ENCODE assay signal across 9 cellular contexts in the genomic region with DNA sequence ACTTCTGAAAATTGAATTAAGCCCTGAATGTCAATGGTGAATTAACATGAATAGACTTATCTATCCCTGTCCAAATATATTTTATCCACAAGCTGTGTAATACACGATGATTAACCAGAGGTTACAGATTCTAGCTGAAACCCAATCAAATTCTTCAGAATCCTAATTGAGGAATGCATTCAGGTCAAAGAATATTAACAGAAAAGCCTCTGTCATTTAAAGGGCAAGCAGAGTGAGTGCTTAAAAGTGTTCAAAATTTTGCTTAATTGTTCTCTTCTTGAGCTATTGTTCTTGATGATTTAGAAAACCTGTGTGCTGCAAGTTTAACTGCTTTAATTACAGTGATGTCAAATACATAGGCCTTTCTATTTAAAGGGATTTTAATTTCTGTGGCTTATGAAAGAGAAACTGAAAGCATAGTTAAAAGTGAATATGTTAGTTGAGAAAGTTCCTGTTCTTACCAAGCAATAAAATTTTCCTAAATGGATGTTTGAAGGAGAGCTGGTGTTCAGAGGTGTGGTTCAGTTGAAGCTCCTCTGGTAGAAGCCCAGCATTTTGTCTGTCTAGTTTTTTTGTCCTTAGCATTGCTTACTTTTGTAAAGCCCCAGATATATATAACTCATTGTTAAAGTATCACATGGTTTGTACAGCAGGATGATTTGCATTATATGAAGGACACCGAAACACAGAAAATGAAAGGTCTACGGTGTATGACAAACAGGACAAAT.
DNase-seq lines count a peak whose midpoint lies in the region; ATAC-seq and TF ChIP-seq lines count a peak whose summit lies in the region.
"Had no signal": no experiment of that assay in that cellular context is flagged by ENCODE, and none has a peak within 500 bp of the region (broad histone marks: within the 10 kb centered on the region; RNA-seq: fewer than 3 reads in every experiment).

No MANE protein-coding gene starts in this region.

- peak overlapping the region; percentile 69 for H3K4me3 Mint-ChIP-seq in T-helper 1 cell treated with Interleukin-12 subunit alpha and Interleukin-12 subunit beta and Interleukin-4 antibody, amounts not matched to agents 30 μg/mL and 1 μg/mL, for 36 hours
- peak overlapping the region; percentile 40 for H3K4me3 Mint-ChIP-seq in activated CD4-positive, alpha-beta memory T cell treated with anti-CD3 and anti-CD28 coated beads for 36 hours

- H3K36me3 Mint-ChIP-seq in T-helper 1 cell treated with Interleukin-12 subunit alpha and Interleukin-12 subunit beta and Interleukin-4 antibody, amounts not matched to agents 30 μg/mL and 1 μg/mL, for 36 hours (ENCODE audit: low read depth): no peaks in the 10 kb centered on the region
- H3K36me3 Mint-ChIP-seq in activated CD4-positive, alpha-beta memory T cell treated with anti-CD3 and anti-CD28 coated beads for 36 hours: no peaks in the 10 kb centered on the region

- H3K9me3 Mint-ChIP-seq in T-helper 1 cell treated with Interleukin-12 subunit alpha and Interleukin-12 subunit beta and Interleukin-4 antibody, amounts not matched to agents 30 μg/mL and 1 μg/mL, for 36 hours: no peaks in the 10 kb centered on the region
- H3K9me3 Mint-ChIP-seq in activated CD4-positive, alpha-beta memory T cell treated with anti-CD3 and anti-CD28 coated beads for 36 hours: no peaks in the 10 kb centered on the region

- H3K4me1 ChIP-seq in mononuclear cell (ENCODE audit: insufficient read depth, low read length) (peaks cover 14% of the 10 kb centered on the region), upper lobe of left lung (peaks cover 0 to 8% (median 3%) of the 10 kb centered on the region in 4 donors)

- H3K27ac Mint-ChIP-seq in T-helper 1 cell treated with Interleukin-12 subunit alpha and Interleukin-12 subunit beta and Interleukin-4 antibody, amounts not matched to agents 30 μg/mL and 1 μg/mL, for 36 hours: peak overlapping the region; percentile 74
- H3K27ac Mint-ChIP-seq in activated CD4-positive, alpha-beta memory T cell treated with anti-CD3 and anti-CD28 coated beads for 36 hours: no peak overlapping the region

- H3K4me1 Mint-ChIP-seq in T-helper 1 cell treated with Interleukin-12 subunit alpha and Interleukin-12 subunit beta and Interleukin-4 antibody, amounts not matched to agents 30 μg/mL and 1 μg/mL, for 36 hours (ENCODE audit: low read depth): peaks cover 12% of the 10 kb centered on the region
- H3K4me1 Mint-ChIP-seq in activated CD4-positive, alpha-beta memory T cell treated with anti-CD3 and anti-CD28 coated beads for 36 hours (ENCODE audit: low read depth): peaks cover 11% of the 10 kb centered on the region

- no peaks in the 10 kb centered on the region for H3K27me3 Mint-ChIP-seq in T-helper 1 cell treated with Interleukin-12 subunit alpha and Interleukin-12 subunit beta and Interleukin-4 antibody, amounts not matched to agents 30 μg/mL and 1 μg/mL, for 36 hours (ENCODE audit: low read depth)
- H3K27me3 Mint-ChIP-seq in activated CD4-positive, alpha-beta memory T cell treated with anti-CD3 and anti-CD28 coated beads for 36 hours: no peaks in the 10 kb centered on the region

- H3K27ac ChIP-seq in upper lobe of left lung: peak overlapping the region in 2 of 4 donors; percentile 10 to 39
- H3K27ac ChIP-seq: VCaP had no signal

- no peaks in the 10 kb centered on the region for H3K27me3 ChIP-seq in mononuclear cell (ENCODE audit: insufficient read depth, low read length)
- no peaks in the 10 kb centered on the region for H3K27me3 ChIP-seq in upper lobe of left lung

- peak overlapping the region; percentile 12 for H3K4me3 ChIP-seq in mononuclear cell (ENCODE audit: low read length)
- peak overlapping the region in 2 of 4 donors; percentile 7 to 17 for H3K4me3 ChIP-seq in upper lobe of left lung

- 31 to 35% methylated on average over 3 of the region's 3 CpGs for WGBS in upper lobe of left lung, 2 donors

- H3K9me3 ChIP-seq in mononuclear cell (ENCODE audit: low read depth, low read length): no peaks in the 10 kb centered on the region
- no peaks in the 10 kb centered on the region for H3K9me3 ChIP-seq in upper lobe of left lung

- ATAC-seq in HG02973 (IDR thresholded peaks at IDR 0.05; ENCODE audit: unreplicated experiment): peak; percentile 83
- ATAC-seq in upper lobe of left lung (ENCODE audit: low FRiP score in 2 of 2): no peak

- TF ChIP-seq EP300 in upper lobe of left lung (IDR thresholded peaks at IDR 0.05): no peak

- POLR2A ChIA-PET in activated CD4-positive, alpha-beta memory T cell treated with anti-CD3 and anti-CD28 coated beads for 36 hours (lab: Charles Lee): no interaction called here

- TF ChIP-seq CTCF in upper lobe of left lung (IDR thresholded peaks at IDR 0.05): no peak

- TF ChIP-seq POLR2A in upper lobe of left lung (IDR thresholded peaks at IDR 0.05): no peak

- no peaks in the 10 kb centered on the region for H3K36me3 ChIP-seq in upper lobe of left lung

- CTCF ChIA-PET in activated CD4-positive, alpha-beta memory T cell treated with anti-CD3 and anti-CD28 coated beads for 36 hours (lab: Charles Lee): no interaction called here

- intact Hi-C loops in activated CD4-positive, alpha-beta memory T cell treated with anti-CD3 and anti-CD28 coated beads for 36 hours (cut with micrococcal nuclease): no loop called here

- DNase-seq in T-helper 1 cell (no peak), upper lobe of left lung (no peak), HPDE6-E6E7 (ENCODE audit: extremely low spot score) (no peak), EL (no peak)
- DNase-seq in activated CD4-positive, alpha-beta memory T cell treated with anti-CD3 and anti-CD28 coated beads for 36 hours: no peak
